In the genomic region with DNA sequence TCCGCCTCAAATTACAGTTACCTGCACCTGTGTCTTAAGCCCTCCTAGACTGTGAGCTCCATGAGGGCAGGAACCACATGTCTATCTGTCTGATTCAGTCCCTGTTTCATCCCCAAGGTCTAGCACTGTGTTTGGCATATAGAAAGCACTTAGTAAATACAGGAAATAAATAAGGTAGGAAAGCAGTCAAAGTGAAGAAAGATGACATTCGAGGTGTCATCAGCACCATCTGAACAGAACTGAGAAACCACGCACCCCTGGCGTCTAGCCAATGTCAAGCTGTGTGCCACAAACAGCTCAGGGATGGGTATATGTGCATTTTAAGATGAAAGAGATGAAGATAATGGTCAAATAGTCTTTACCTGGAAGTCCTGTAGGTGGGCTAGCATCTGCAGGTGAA, we compare ENCODE assay signal across 11 cellular contexts.
DNase-seq lines count a peak whose midpoint lies in the region; ATAC-seq and TF ChIP-seq lines count a peak whose summit lies in the region.
"Had no signal": no experiment of that assay in that cellular context is flagged by ENCODE, and none has a peak within 500 bp of the region (broad histone marks: within the 10 kb centered on the region; RNA-seq: fewer than 3 reads in every experiment).

No MANE protein-coding gene starts in this region.

- no peaks in the 10 kb centered on the region for H3K4me1 ChIP-seq in Peyer's patch
- peaks cover 0 to 43% of the 10 kb centered on the region in 2 donors for H3K4me1 ChIP-seq in naive thymus-derived CD4-positive, alpha-beta T cell (ENCODE audit: control insufficient read depth in 2 of 2, insufficient read depth in 2 of 2, low read length in 2 of 2)

- no peak overlapping the region for H3K4me3 ChIP-seq in Peyer's patch
- H3K4me3 ChIP-seq in naive thymus-derived CD4-positive, alpha-beta T cell (ENCODE audit: low read length) = no peak overlapping the region

- H3K36me3 ChIP-seq in Peyer's patch = peaks cover 0 to 96% (median 0%) of the 10 kb centered on the region in 3 donors
- peaks cover 1 to 80% (median 15%) of the 10 kb centered on the region in 3 experiments for H3K36me3 ChIP-seq in naive thymus-derived CD4-positive, alpha-beta T cell (ENCODE audit: control insufficient read depth in 2 of 3, insufficient read depth in 3 of 3, low read length in 3 of 3)

- intact Hi-C loops in naive thymus-derived CD4-positive, alpha-beta T cell (cut with micrococcal nuclease) = no loop called here

- H3K27ac ChIP-seq in Peyer's patch = no peak overlapping the region
- H3K27ac ChIP-seq in naive thymus-derived CD4-positive, alpha-beta T cell (ENCODE audit: low read depth, low read length) = peak overlapping the region; percentile 14

- ATAC-seq in naive thymus-derived CD4-positive, alpha-beta T cell = peak; percentile 81
- no peak for ATAC-seq in GM18909 (IDR thresholded peaks at IDR 0.05; ENCODE audit: poor library complexity, unreplicated experiment)
- no peak for ATAC-seq in HG03432 (IDR thresholded peaks at IDR 0.05; ENCODE audit: unreplicated experiment)
- no peak for ATAC-seq in GM18519 (IDR thresholded peaks at IDR 0.05; ENCODE audit: low FRiP score, unreplicated experiment)
- ATAC-seq in HG03025 (IDR thresholded peaks at IDR 0.05; ENCODE audit: low FRiP score, unreplicated experiment) = no peak
- ATAC-seq: PC-3 had no signal

- peak overlapping the region; percentile 10 to 93 (median 66) for H3K27ac Mint-ChIP-seq in naive thymus-derived CD4-positive, alpha-beta T cell

- CTCF ChIA-PET in naive thymus-derived CD4-positive, alpha-beta T cell (lab: Charles Lee) = no interaction called here

- peaks cover 19 to 58% (median 30%) of the 10 kb centered on the region in 5 donors for H3K36me3 Mint-ChIP-seq in naive thymus-derived CD4-positive, alpha-beta T cell

- H3K27me3 ChIP-seq in Peyer's patch = no peaks in the 10 kb centered on the region
- no peaks in the 10 kb centered on the region for H3K27me3 ChIP-seq in naive thymus-derived CD4-positive, alpha-beta T cell (ENCODE audit: control insufficient read depth in 2 of 2, insufficient read depth in 2 of 2, low read length in 2 of 2)

- POLR2A ChIA-PET in naive thymus-derived CD4-positive, alpha-beta T cell (lab: Charles Lee) = no interaction called here

- H3K4me3 Mint-ChIP-seq in naive thymus-derived CD4-positive, alpha-beta T cell = peak overlapping the region in 1 of 10 donors; percentile 15

- no peaks in the 10 kb centered on the region for H3K27me3 Mint-ChIP-seq in naive thymus-derived CD4-positive, alpha-beta T cell

- H3K4me1 Mint-ChIP-seq in naive thymus-derived CD4-positive, alpha-beta T cell = peaks cover 14 to 30% (median 24%) of the 10 kb centered on the region in 7 donors

- H3K9me3 ChIP-seq in Peyer's patch = no peaks in the 10 kb centered on the region
- H3K9me3 ChIP-seq in naive thymus-derived CD4-positive, alpha-beta T cell (ENCODE audit: control insufficient read depth in 2 of 3, low read length in 3 of 3) = no peaks in the 10 kb centered on the region

- H3K9me3 Mint-ChIP-seq in naive thymus-derived CD4-positive, alpha-beta T cell = no peaks in the 10 kb centered on the region

- no peak for TF ChIP-seq POLR2A in Peyer's patch (IDR thresholded peaks at IDR 0.05)

- no peak for TF ChIP-seq CTCF in Peyer's patch (IDR thresholded peaks at IDR 0.05)

- peak in 2 of 3 donors; percentile 32 to 76 for DNase-seq in Peyer's patch
- DNase-seq in activated CD8-positive, alpha-beta memory T cell treated with anti-CD3 and anti-CD28 coated beads, Interleukin-2, amount 50 U/mL, for 4 hours = peak; percentile 71
- DNase-seq in naive thymus-derived CD4-positive, alpha-beta T cell = peak in 6 of 9 donors; percentile 16 to 30 (median 26)
- DNase-seq in stimulated activated CD8-positive, alpha-beta memory T cell treated with anti-CD3 and anti-CD28 coated beads, Interleukin-7, amount 100 ng/mL, for 24 hours (ENCODE audit: low read depth) = peak; percentile 41
- DNase-seq: amygdala, DMS79, PC-3 had no signal
